ENCODE assay signal across 21 cellular contexts in genomic region chr1:3194760-3195479, GRCh38.
DNase-seq lines count a peak whose midpoint lies in the region; ATAC-seq and TF ChIP-seq lines count a peak whose summit lies in the region.
"Had no signal": no experiment of that assay in that cellular context is flagged by ENCODE, and none has a peak within 500 bp of the region (broad histone marks: within the 10 kb centered on the region; RNA-seq: fewer than 3 reads in every experiment).

No MANE protein-coding gene starts in this region.

- no peak overlapping the region for H3K4me3 Mint-ChIP-seq in glutamatergic neuron (ENCODE audit: unreplicated experiment)
- H3K4me3 Mint-ChIP-seq: B cell; CD4-positive, alpha-beta memory T cell; GM23338 had no signal

- H3K9me3 ChIP-seq in cardiac muscle cell (ENCODE audit: low read depth): peaks cover 2% of the 10 kb centered on the region
- H3K9me3 ChIP-seq in psoas muscle: no peaks in the 10 kb centered on the region

- TF ChIP-seq CTCF in cardiac muscle cell (IDR thresholded peaks at IDR 0.05; ENCODE audit: low read depth, low read length) (no peak), glutamatergic neuron (IDR thresholded peaks at IDR 0.05; ENCODE audit: partially characterized antibody, unreplicated experiment) (no peak), psoas muscle (IDR thresholded peaks at IDR 0.05) (no peak)

- DNase-seq in cardiac muscle cell (ENCODE audit: low read depth in 1 of 2, low spot score in 1 of 2): no peak
- DNase-seq in left ventricle myocardium superior: no peak
- DNase-seq in glutamatergic neuron: no peak
- DNase-seq in psoas muscle: no peak
- no peak for DNase-seq in GDM1 (lab: John Stamatoyannopoulos, UW)
- no peak for DNase-seq in activated gamma-delta T cell (lab: John Stamatoyannopoulos, UW)
- DNase-seq in NK-92 (lab: John Stamatoyannopoulos, UW; ENCODE audit: unreplicated experiment): no peak
- DNase-seq: CD4-positive, alpha-beta memory T cell; DMS79 treated with DMSO at 0.1 percent for 48 hours; NCI-H1417 treated with DMSO at 0.1 percent for 48 hours; NCI-H1930; NCI-H2171; NCI-H446 treated with DMSO at 0.1 percent for 48 hours; RPMI8226; SIG-M5 had no signal

- H3K4me1 ChIP-seq in cardiac muscle cell (ENCODE audit: low read depth): peaks cover 39% of the 10 kb centered on the region
- no peaks in the 10 kb centered on the region for H3K4me1 ChIP-seq in psoas muscle

- peaks cover 5% of the 10 kb centered on the region for H3K9me3 Mint-ChIP-seq in glutamatergic neuron (ENCODE audit: unreplicated experiment)
- H3K9me3 Mint-ChIP-seq: CD4-positive, alpha-beta memory T cell had no signal

- H3K36me3 ChIP-seq in cardiac muscle cell: peaks cover 3% of the 10 kb centered on the region
- H3K36me3 ChIP-seq in psoas muscle (ENCODE audit: insufficient read depth in 1 of 2, low read depth in 1 of 2): no peaks in the 10 kb centered on the region

- H3K27ac ChIP-seq in cardiac muscle cell: peak overlapping the region; percentile 17
- peak overlapping the region; percentile 53 for H3K27ac ChIP-seq in psoas muscle
- H3K27ac ChIP-seq: 22Rv1 had no signal

- intact Hi-C loops in left ventricle myocardium superior (cut with micrococcal nuclease): no loop called here
- intact Hi-C loops in psoas muscle (cut with DNase I): no loop called here

- H3K4me3 ChIP-seq in cardiac muscle cell (no peak overlapping the region), psoas muscle (no peak overlapping the region)
- H3K4me3 ChIP-seq: GM23338, K562 had no signal

- 83 to 85% (median 84%) methylated on average over 38 of the region's 38 CpGs for WGBS in psoas muscle, 3 donors

- ATAC-seq in left ventricle myocardium superior: no peak
- ATAC-seq in psoas muscle: no peak
- ATAC-seq in GM21367 (IDR thresholded peaks at IDR 0.05; ENCODE audit: unreplicated experiment): no peak
- ATAC-seq: GM23338, HCT116, K562 had no signal

- H3K4me1 Mint-ChIP-seq in glutamatergic neuron (ENCODE audit: low read depth, unreplicated experiment): no peaks in the 10 kb centered on the region
- H3K4me1 Mint-ChIP-seq: B cell had no signal

- H3K27me3 ChIP-seq in cardiac muscle cell (no peaks in the 10 kb centered on the region), psoas muscle (ENCODE audit: insufficient read depth in 3 of 3, low read length in 2 of 3) (no peaks in the 10 kb centered on the region)

- H3K27ac Mint-ChIP-seq in glutamatergic neuron (ENCODE audit: unreplicated experiment): peak overlapping the region; percentile 48
- H3K27ac Mint-ChIP-seq: B cell; CD4-positive, alpha-beta memory T cell; GM23338 had no signal

- peaks cover 1% of the 10 kb centered on the region for H3K27me3 Mint-ChIP-seq in glutamatergic neuron (ENCODE audit: unreplicated experiment)

- H3K36me3 Mint-ChIP-seq in glutamatergic neuron (ENCODE audit: unreplicated experiment): no peaks in the 10 kb centered on the region
- H3K36me3 Mint-ChIP-seq: CD4-positive, alpha-beta memory T cell had no signal
